In the genomic region with DNA sequence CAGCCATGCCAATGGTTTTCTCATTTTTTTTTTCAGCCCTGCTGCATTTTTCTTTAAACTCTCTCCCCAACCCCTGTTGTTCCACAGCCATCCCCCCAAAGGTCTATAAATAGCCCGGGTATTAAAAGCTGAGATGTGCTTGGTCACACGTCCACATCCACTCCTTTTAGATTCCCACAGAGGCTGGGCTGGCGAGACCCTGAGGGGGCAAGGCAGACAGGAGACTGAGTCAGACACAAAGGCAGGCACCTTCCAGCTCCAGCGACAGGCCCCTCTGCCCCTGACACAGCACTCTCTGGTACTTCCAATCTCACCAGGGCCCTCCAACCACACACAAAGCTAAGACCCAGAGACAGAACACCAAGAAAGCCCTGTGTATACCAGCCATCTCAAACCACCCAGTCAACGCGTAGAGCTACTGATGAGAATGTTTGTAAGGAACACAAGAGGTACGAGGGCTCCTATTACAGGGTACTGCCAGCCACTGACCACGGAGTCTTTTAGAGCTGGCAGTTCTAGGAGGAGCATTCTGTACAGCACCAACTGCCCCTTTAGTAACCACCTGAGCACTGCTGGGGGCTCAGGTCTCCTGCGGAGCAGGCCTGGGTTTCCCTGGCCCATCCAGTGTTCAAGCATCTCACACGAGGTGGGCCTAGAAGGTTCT, we compare ENCODE assay signal across 1 cellular context.
TF ChIP-seq lines count a peak whose summit lies in the region.

No MANE protein-coding gene starts in this region.

TF ChIP-seq in HEK293T, 16 proteins besides CTCF, POLR2A, EP300 and RAD21 (continued from another document):
- TF ChIP-seq, protein P1, sequence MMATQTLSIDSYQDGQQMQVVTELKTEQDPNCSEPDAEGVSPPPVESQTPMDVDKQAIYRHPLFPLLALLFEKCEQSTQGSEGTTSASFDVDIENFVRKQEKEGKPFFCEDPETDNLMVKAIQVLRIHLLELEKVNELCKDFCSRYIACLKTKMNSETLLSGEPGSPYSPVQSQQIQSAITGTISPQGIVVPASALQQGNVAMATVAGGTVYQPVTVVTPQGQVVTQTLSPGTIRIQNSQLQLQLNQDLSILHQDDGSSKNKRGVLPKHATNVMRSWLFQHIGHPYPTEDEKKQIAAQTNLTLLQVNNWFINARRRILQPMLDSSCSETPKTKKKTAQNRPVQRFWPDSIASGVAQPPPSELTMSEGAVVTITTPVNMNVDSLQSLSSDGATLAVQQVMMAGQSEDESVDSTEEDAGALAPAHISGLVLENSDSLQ (IDR thresholded peaks at IDR 0.05) = no peak
- TF ChIP-seq FOXK2 (IDR thresholded peaks at IDR 0.05) (no peak), LEF1 (IDR thresholded peaks at IDR 0.05; ENCODE audit: borderline replicate concordance) (no peak)
